ENCODE assay signal across 21 cellular contexts in genomic region chr2:172725741-172726140, GRCh38. TPM values are rescaled to one million over a fixed set of nuclear protein-coding genes. Genes with fewer than 3 reads are reported as not detected.
"Had no signal": no experiment of that assay in that cellular context is flagged by ENCODE, and none has a peak within 500 bp of the region (broad histone marks: within the 10 kb centered on the region; RNA-seq: fewer than 3 reads in every experiment).

No MANE protein-coding gene starts in this region.

- H3K9me3 ChIP-seq: colonic mucosa, gastrocnemius medialis, testis, transverse colon had no signal

- DNase-seq: activated B cell treated with CpG ODN at 0.5 μM for 24 hours; activated CD4-positive, alpha-beta T cell treated with anti-CD3 and anti-CD28 coated beads, Interleukin-2, amount 50 U/mL, for 1 hour; activated CD8-positive, alpha-beta memory T cell treated with anti-CD3 and anti-CD28 coated beads, Interleukin-2, amount 10 ng/mL, durations not matched to agents 7 days and 5 days; activated CD8-positive, alpha-beta T cell treated with anti-CD3 and anti-CD28 coated beads for 36 hours; activated naive CD4-positive, alpha-beta T cell; activated T-cell treated with anti-CD3 and anti-CD28 coated beads, Interleukin-2, amount 50 U/mL, for 48 hours; anterior cingulate cortex; colonic mucosa; effector memory CD4-positive, alpha-beta T cell; erythroblast; gastrocnemius medialis; glutamatergic neuron; islet precursor cell; naive thymus-derived CD4-positive, alpha-beta T cell; right cardiac atrium; stimulated activated CD4-positive, alpha-beta T cell treated with anti-CD3 and anti-CD28 coated beads, Interleukin-12 subunit alpha, Interleukin-12 subunit beta, amount 100 ng/mL, for 4 hours; stimulated activated CD4-positive, alpha-beta T cell treated with anti-CD3 and anti-CD28 coated beads, Interleukin-4, amount 100 ng/mL, for 1 hour; stimulated activated naive CD8-positive, alpha-beta T cell treated with anti-CD3 and anti-CD28 coated beads, Interleukin-15, Interleukin-2, amounts not matched to agents 100 U/mL and 50 U/mL, for 24 hours; T-helper 1 cell; testis; transverse colon had no signal

- H3K4me3 ChIP-seq: colonic mucosa, gastrocnemius medialis, testis, transverse colon had no signal

- H3K36me3 ChIP-seq: colonic mucosa, gastrocnemius medialis, transverse colon had no signal

- H3K27ac ChIP-seq: colonic mucosa, gastrocnemius medialis, testis, transverse colon had no signal

- ATAC-seq: activated CD8-positive, alpha-beta memory T cell treated with anti-CD3 and anti-CD28 coated beads, Interleukin-2, amount 10 ng/mL, durations not matched to agents 7 days and 5 days; activated CD8-positive, alpha-beta T cell treated with anti-CD3 and anti-CD28 coated beads for 36 hours; gastrocnemius medialis; naive thymus-derived CD4-positive, alpha-beta T cell; right cardiac atrium; stimulated activated naive CD8-positive, alpha-beta T cell treated with anti-CD3 and anti-CD28 coated beads, Interleukin-15, Interleukin-2, amounts not matched to agents 100 U/mL and 50 U/mL, for 24 hours had no signal

- H3K27me3 ChIP-seq: colonic mucosa, gastrocnemius medialis, testis, transverse colon had no signal

- H3K4me1 ChIP-seq: colonic mucosa, gastrocnemius medialis, testis, transverse colon had no signal

RNA-seq across cellular contexts. Expression of gene RAPGEF4, which starts 9.9 kb away (rescaled TPM):
- total RNA-seq: activated B cell treated with CpG ODN at 0.5 μM for 24 hours had no signal
- polyA plus RNA-seq: naive thymus-derived CD4-positive, alpha-beta T cell had no signal
